In genomic region chr20:50153500-50154377, GRCh38 we compare ENCODE assay signal across 1 cellular context.
A peak's percentile ranks its signal among the peaks of the same experiment; 100 is the strongest.
TF ChIP-seq lines count a peak whose summit lies in the region.

TSS of gene PEDS1 (minus strand) at chr20:50153723. CDS start at chr20:50153637, 86 bp downstream.

TF ChIP-seq in HepG2, 621 proteins besides CTCF, POLR2A, EP300 and RAD21 (continued from another document and continues in another):
- TF ChIP-seq, protein P1, sequence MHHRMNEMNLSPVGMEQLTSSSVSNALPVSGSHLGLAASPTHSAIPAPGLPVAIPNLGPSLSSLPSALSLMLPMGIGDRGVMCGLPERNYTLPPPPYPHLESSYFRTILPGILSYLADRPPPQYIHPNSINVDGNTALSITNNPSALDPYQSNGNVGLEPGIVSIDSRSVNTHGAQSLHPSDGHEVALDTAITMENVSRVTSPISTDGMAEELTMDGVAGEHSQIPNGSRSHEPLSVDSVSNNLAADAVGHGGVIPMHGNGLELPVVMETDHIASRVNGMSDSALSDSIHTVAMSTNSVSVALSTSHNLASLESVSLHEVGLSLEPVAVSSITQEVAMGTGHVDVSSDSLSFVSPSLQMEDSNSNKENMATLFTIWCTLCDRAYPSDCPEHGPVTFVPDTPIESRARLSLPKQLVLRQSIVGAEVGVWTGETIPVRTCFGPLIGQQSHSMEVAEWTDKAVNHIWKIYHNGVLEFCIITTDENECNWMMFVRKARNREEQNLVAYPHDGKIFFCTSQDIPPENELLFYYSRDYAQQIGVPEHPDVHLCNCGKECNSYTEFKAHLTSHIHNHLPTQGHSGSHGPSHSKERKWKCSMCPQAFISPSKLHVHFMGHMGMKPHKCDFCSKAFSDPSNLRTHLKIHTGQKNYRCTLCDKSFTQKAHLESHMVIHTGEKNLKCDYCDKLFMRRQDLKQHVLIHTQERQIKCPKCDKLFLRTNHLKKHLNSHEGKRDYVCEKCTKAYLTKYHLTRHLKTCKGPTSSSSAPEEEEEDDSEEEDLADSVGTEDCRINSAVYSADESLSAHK (CRISPR knock-in tag; IDR thresholded peaks at IDR 0.05; ENCODE audit: borderline replicate concordance) = peak; percentile 94; the same call in 1 of the 2 replicates
- TF ChIP-seq ZNF451 (CRISPR knock-in tag; IDR thresholded peaks at IDR 0.05) (peak; percentile 97), ZNF777 (CRISPR knock-in tag; IDR thresholded peaks at IDR 0.05) (peak; percentile 19; the same call in 1 of the 2 replicates), ZNF101 (CRISPR knock-in tag; IDR thresholded peaks at IDR 0.05; ENCODE audit: borderline replicate concordance, low read depth) (peak; percentile 90), FOSL2 (CRISPR knock-in tag; IDR thresholded peaks at IDR 0.05) (peak; percentile 41), ZNF782 (CRISPR knock-in tag; IDR thresholded peaks at IDR 0.05; ENCODE audit: borderline replicate concordance) (peak; percentile 92), YEATS4 (CRISPR knock-in tag; IDR thresholded peaks at IDR 0.05; ENCODE audit: borderline replicate concordance) (peak; percentile 94), SNAPC4 (CRISPR knock-in tag; IDR thresholded peaks at IDR 0.05) (peak; percentile 62; the same call in 1 of the 2 replicates), NFE2 (CRISPR knock-in tag; IDR thresholded peaks at IDR 0.05) (no peak), ETV6 (CRISPR knock-in tag; conservative IDR thresholded peaks at IDR 0.05) (peak; percentile 26), ZNF781 (CRISPR knock-in tag; IDR thresholded peaks at IDR 0.05; ENCODE audit: borderline replicate concordance, not compliant biosample characterization) (peak; percentile 95), ZNF883 (CRISPR knock-in tag; IDR thresholded peaks at IDR 0.05; ENCODE audit: not compliant biosample characterization) (peak; percentile 99), HNF1B (CRISPR knock-in tag; IDR thresholded peaks at IDR 0.05) (peak; percentile 80), ZNF891 (CRISPR knock-in tag; IDR thresholded peaks at IDR 0.05) (peak; percentile 97), HDAC1 (CRISPR knock-in tag; IDR thresholded peaks at IDR 0.05) (peak; percentile 98), SMARCC2 (IDR thresholded peaks at IDR 0.05) (no peak), SIN3B (IDR thresholded peaks at IDR 0.05; ENCODE audit: low read length) (peak; percentile 20; the same call in 1 of the 2 replicates), NCOA5 (CRISPR knock-in tag; IDR thresholded peaks at IDR 0.05) (no peak), ZNF816 (CRISPR knock-in tag; IDR thresholded peaks at IDR 0.05; ENCODE audit: borderline replicate concordance) (peak; percentile 99), NAIF1 (CRISPR knock-in tag; IDR thresholded peaks at IDR 0.05; ENCODE audit: borderline replicate concordance) (no peak), ZNF772 (CRISPR knock-in tag; IDR thresholded peaks at IDR 0.05) (peak; percentile 99), MED8 (CRISPR knock-in tag; IDR thresholded peaks at IDR 0.05; ENCODE audit: insufficient replicate concordance) (peak; percentile 82), PAX8 (CRISPR knock-in tag; IDR thresholded peaks at IDR 0.05; ENCODE audit: borderline replicate concordance) (peak; percentile 98; the same call in 1 of the 2 replicates)
- TF ChIP-seq, protein P2, sequence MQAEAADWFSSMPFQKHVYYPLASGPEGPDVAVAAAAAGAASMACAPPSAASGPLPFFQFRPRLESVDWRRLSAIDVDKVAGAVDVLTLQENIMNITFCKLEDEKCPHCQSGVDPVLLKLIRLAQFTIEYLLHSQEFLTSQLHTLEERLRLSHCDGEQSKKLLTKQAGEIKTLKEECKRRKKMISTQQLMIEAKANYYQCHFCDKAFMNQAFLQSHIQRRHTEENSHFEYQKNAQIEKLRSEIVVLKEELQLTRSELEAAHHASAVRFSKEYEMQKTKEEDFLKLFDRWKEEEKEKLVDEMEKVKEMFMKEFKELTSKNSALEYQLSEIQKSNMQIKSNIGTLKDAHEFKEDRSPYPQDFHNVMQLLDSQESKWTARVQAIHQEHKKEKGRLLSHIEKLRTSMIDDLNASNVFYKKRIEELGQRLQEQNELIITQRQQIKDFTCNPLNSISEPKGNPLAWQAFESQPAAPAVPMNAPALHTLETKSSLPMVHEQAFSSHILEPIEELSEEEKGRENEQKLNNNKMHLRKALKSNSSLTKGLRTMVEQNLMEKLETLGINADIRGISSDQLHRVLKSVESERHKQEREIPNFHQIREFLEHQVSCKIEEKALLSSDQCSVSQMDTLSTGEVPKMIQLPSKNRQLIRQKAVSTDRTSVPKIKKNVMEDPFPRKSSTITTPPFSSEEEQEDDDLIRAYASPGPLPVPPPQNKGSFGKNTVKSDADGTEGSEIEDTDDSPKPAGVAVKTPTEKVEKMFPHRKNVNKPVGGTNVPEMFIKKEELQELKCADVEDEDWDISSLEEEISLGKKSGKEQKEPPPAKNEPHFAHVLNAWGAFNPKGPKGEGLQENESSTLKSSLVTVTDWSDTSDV (CRISPR knock-in tag; IDR thresholded peaks at IDR 0.05) = peak; percentile 99
- TF ChIP-seq, protein P3, sequence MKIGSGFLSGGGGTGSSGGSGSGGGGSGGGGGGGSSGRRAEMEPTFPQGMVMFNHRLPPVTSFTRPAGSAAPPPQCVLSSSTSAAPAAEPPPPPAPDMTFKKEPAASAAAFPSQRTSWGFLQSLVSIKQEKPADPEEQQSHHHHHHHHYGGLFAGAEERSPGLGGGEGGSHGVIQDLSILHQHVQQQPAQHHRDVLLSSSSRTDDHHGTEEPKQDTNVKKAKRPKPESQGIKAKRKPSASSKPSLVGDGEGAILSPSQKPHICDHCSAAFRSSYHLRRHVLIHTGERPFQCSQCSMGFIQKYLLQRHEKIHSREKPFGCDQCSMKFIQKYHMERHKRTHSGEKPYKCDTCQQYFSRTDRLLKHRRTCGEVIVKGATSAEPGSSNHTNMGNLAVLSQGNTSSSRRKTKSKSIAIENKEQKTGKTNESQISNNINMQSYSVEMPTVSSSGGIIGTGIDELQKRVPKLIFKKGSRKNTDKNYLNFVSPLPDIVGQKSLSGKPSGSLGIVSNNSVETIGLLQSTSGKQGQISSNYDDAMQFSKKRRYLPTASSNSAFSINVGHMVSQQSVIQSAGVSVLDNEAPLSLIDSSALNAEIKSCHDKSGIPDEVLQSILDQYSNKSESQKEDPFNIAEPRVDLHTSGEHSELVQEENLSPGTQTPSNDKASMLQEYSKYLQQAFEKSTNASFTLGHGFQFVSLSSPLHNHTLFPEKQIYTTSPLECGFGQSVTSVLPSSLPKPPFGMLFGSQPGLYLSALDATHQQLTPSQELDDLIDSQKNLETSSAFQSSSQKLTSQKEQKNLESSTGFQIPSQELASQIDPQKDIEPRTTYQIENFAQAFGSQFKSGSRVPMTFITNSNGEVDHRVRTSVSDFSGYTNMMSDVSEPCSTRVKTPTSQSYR (CRISPR knock-in tag; IDR thresholded peaks at IDR 0.05; ENCODE audit: borderline replicate concordance) = no peak; the same call in 1 of the 2 replicates
- TF ChIP-seq, protein P4, sequence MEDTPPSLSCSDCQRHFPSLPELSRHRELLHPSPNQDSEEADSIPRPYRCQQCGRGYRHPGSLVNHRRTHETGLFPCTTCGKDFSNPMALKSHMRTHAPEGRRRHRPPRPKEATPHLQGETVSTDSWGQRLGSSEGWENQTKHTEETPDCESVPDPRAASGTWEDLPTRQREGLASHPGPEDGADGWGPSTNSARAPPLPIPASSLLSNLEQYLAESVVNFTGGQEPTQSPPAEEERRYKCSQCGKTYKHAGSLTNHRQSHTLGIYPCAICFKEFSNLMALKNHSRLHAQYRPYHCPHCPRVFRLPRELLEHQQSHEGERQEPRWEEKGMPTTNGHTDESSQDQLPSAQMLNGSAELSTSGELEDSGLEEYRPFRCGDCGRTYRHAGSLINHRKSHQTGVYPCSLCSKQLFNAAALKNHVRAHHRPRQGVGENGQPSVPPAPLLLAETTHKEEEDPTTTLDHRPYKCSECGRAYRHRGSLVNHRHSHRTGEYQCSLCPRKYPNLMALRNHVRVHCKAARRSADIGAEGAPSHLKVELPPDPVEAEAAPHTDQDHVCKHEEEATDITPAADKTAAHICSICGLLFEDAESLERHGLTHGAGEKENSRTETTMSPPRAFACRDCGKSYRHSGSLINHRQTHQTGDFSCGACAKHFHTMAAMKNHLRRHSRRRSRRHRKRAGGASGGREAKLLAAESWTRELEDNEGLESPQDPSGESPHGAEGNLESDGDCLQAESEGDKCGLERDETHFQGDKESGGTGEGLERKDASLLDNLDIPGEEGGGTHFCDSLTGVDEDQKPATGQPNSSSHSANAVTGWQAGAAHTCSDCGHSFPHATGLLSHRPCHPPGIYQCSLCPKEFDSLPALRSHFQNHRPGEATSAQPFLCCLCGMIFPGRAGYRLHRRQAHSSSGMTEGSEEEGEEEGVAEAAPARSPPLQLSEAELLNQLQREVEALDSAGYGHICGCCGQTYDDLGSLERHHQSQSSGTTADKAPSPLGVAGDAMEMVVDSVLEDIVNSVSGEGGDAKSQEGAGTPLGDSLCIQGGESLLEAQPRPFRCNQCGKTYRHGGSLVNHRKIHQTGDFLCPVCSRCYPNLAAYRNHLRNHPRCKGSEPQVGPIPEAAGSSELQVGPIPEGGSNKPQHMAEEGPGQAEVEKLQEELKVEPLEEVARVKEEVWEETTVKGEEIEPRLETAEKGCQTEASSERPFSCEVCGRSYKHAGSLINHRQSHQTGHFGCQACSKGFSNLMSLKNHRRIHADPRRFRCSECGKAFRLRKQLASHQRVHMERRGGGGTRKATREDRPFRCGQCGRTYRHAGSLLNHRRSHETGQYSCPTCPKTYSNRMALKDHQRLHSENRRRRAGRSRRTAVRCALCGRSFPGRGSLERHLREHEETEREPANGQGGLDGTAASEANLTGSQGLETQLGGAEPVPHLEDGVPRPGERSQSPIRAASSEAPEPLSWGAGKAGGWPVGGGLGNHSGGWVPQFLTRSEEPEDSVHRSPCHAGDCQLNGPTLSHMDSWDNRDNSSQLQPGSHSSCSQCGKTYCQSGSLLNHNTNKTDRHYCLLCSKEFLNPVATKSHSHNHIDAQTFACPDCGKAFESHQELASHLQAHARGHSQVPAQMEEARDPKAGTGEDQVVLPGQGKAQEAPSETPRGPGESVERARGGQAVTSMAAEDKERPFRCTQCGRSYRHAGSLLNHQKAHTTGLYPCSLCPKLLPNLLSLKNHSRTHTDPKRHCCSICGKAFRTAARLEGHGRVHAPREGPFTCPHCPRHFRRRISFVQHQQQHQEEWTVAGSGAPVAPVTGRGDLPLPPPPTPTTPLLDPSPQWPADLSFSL (CRISPR knock-in tag; IDR thresholded peaks at IDR 0.05) = no peak
- TF ChIP-seq, protein P5, sequence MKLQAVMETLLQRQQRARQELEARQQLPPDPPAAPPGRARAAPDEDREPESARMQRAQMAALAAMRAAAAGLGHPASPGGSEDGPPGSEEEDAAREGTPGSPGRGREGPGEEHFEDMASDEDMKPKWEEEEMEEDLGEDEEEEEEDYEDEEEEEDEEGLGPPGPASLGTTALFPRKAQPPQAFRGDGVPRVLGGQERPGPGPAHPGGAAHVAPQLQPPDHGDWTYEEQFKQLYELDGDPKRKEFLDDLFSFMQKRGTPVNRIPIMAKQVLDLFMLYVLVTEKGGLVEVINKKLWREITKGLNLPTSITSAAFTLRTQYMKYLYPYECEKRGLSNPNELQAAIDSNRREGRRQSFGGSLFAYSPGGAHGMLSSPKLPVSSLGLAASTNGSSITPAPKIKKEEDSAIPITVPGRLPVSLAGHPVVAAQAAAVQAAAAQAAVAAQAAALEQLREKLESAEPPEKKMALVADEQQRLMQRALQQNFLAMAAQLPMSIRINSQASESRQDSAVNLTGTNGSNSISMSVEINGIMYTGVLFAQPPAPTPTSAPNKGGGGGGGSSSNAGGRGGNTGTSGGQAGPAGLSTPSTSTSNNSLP (IDR thresholded peaks at IDR 0.05; ENCODE audit: low read depth, low read length) = no peak
